ENCODE assay signal across 1 cellular context in the genomic region with DNA sequence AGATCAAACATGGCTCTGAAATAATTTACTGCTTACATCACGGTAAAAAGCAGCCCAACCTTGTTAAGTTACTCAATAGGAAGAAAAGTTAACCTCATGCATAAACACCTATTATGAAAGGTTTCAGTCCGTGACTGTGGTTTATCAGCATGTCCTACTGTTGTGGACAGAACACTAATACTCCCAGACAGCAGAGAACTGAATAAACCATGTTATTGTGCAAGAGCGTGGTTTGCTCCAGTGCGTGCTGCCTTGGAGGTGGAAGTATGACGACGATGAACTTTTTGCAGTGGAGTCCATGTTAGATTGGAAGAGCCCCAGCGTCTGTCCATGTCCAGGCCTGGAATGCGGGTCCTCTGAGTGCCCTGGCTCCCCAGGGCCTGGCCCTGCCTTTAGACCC.
TF ChIP-seq lines count a peak whose summit lies in the region.

No MANE protein-coding gene starts in this region.

TF ChIP-seq in GM12878, 131 proteins besides CTCF, POLR2A, EP300 and RAD21 (continued from another document):
- no peak for TF ChIP-seq ATF7 (IDR thresholded peaks at IDR 0.05; ENCODE audit: low read depth)
- no peak for TF ChIP-seq IRF5 (IDR thresholded peaks at IDR 0.05; ENCODE audit: borderline replicate concordance)
- no peak for TF ChIP-seq SIX5 (IDR thresholded peaks at IDR 0.05; ENCODE audit: low read depth, low read length, severe bottlenecking)
- TF ChIP-seq, protein P1, sequence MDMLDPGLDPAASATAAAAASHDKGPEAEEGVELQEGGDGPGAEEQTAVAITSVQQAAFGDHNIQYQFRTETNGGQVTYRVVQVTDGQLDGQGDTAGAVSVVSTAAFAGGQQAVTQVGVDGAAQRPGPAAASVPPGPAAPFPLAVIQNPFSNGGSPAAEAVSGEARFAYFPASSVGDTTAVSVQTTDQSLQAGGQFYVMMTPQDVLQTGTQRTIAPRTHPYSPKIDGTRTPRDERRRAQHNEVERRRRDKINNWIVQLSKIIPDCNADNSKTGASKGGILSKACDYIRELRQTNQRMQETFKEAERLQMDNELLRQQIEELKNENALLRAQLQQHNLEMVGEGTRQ (IDR thresholded peaks at IDR 0.05; ENCODE audit: borderline replicate concordance, low read depth, low read length), result no peak
- TF ChIP-seq TBL1XR1 (IDR thresholded peaks at IDR 0.05; ENCODE audit: low read depth, low read length), result no peak
- TF ChIP-seq HDAC6 (IDR thresholded peaks at IDR 0.05; ENCODE audit: unreplicated experiment), result no peak
- no peak for TF ChIP-seq KLF5 (IDR thresholded peaks at IDR 0.05; ENCODE audit: partially characterized antibody)
- TF ChIP-seq, protein P2, sequence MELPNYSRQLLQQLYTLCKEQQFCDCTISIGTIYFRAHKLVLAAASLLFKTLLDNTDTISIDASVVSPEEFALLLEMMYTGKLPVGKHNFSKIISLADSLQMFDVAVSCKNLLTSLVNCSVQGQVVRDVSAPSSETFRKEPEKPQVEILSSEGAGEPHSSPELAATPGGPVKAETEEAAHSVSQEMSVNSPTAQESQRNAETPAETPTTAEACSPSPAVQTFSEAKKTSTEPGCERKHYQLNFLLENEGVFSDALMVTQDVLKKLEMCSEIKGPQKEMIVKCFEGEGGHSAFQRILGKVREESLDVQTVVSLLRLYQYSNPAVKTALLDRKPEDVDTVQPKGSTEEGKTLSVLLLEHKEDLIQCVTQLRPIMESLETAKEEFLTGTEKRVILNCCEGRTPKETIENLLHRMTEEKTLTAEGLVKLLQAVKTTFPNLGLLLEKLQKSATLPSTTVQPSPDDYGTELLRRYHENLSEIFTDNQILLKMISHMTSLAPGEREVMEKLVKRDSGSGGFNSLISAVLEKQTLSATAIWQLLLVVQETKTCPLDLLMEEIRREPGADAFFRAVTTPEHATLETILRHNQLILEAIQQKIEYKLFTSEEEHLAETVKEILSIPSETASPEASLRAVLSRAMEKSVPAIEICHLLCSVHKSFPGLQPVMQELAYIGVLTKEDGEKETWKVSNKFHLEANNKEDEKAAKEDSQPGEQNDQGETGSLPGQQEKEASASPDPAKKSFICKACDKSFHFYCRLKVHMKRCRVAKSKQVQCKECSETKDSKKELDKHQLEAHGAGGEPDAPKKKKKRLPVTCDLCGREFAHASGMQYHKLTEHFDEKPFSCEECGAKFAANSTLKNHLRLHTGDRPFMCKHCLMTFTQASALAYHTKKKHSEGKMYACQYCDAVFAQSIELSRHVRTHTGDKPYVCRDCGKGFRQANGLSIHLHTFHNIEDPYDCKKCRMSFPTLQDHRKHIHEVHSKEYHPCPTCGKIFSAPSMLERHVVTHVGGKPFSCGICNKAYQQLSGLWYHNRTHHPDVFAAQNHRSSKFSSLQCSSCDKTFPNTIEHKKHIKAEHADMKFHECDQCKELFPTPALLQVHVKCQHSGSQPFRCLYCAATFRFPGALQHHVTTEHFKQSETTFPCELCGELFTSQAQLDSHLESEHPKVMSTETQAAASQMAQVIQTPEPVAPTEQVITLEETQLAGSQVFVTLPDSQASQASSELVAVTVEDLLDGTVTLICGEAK (IDR thresholded peaks at IDR 0.05; ENCODE audit: borderline replicate concordance), result no peak
